ENCODE assay signal across 8 cellular contexts in the genomic region with DNA sequence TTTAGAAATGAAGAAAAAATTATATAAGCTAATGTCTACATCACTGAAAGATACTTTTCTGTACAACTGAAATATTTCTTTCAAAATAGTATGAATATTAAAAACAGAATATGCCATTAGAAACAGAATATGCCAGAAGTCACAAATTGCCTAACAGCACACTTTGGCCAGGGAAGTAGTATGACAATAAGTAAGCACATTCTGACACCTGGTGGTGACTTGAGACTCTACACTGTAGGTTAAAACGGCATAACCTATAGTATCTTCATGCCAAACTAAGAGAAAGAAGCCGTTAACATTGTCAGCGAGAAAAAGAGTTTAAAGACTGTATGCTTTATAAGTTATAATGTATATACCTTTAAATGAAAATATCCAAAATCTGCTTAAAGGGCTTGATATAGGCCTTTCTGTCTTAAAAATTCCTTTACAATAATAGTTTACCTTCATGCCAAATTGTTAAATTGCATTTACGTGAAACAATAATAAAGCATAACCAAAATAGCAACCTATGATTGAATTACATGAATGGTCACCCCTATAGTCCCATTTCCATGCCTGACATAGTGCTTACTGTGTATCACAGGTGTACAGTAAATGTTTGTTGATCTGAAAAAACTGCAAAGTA. TPM values are rescaled to one million over a fixed set of nuclear protein-coding genes. Genes with fewer than 3 reads are reported as not detected.
DNase-seq lines count a peak whose midpoint lies in the region; ATAC-seq and TF ChIP-seq lines count a peak whose summit lies in the region.

No MANE protein-coding gene starts in this region.

- ATAC-seq in HG02588 (IDR thresholded peaks at IDR 0.05; ENCODE audit: unreplicated experiment), result peak; percentile 98

- peaks cover 0 to 3% (median 0%) of the 10 kb centered on the region in 3 donors for H3K27me3 Mint-ChIP-seq in immature natural killer cell (ENCODE audit: low read depth in 3 of 3)

- no peaks in the 10 kb centered on the region for H3K36me3 Mint-ChIP-seq in immature natural killer cell

- H3K27ac Mint-ChIP-seq in immature natural killer cell, result no peak overlapping the region

- no peaks in the 10 kb centered on the region for H3K4me1 Mint-ChIP-seq in immature natural killer cell

- H3K4me1 ChIP-seq in SJCRH30, result peaks cover 25% of the 10 kb centered on the region

- no peak overlapping the region for H3K4me3 Mint-ChIP-seq in immature natural killer cell

- H3K9me3 Mint-ChIP-seq in immature natural killer cell, result no peaks in the 10 kb centered on the region

- H3K36me3 ChIP-seq in SJCRH30, result peaks cover 3% of the 10 kb centered on the region

- H3K27ac ChIP-seq in 22Rv1 (no peak overlapping the region), SJCRH30 (no peak overlapping the region; the same call in 1 of the 2 replicates)

- H3K27me3 ChIP-seq in SJCRH30, result no peaks in the 10 kb centered on the region

- TF ChIP-seq CTCF in 22Rv1 (IDR thresholded peaks at IDR 0.05) (peak; percentile 82), GM12873 (IDR thresholded peaks at IDR 0.05; ENCODE audit: insufficient read depth, low read depth, low read length, missing control alignments) (peak; percentile 72)

- H3K4me3 ChIP-seq in SJCRH30, result no peak overlapping the region

- H3K9me3 ChIP-seq in SJCRH30 (replicated peaks), result no peaks in the 10 kb centered on the region

- DNase-seq in MV-4-11 (lab: John Stamatoyannopoulos, UW) (peak; percentile 64), SJCRH30 (peak; percentile 71 to 93), brain pericyte (ENCODE audit: low read depth, low spot score) (peak; percentile 51), immature natural killer cell (peak; percentile 49 to 58 (median 56))
- DNase-seq in stimulated activated CD4-positive, alpha-beta T cell treated with anti-CD3 and anti-CD28 coated beads, Interleukin-1b, Interleukin-23, amount 100 ng/mL, for 24 hours (ENCODE audit: low read depth in 4 of 4, low spot score in 1 of 4), result peak in 3 of 4 experiments; percentile 12 to 35 (median 15)

RNA-seq across cellular contexts. Expression of gene FAM13A, which starts 32.8 kb away (rescaled TPM):
- total RNA-seq in SJCRH30 (2014; rRNA removed; shearing (Covaris generic)), result 46.9 and 60.3 TPM in 2 replicates
- 1 to 10 TPM; 1.5 to 3.4 (median 1.7) TPM for polyA plus RNA-seq in immature natural killer cell

Comparison
In these comparisons a context has a peak if more than half of its experiments do, and no peak if none do; other contexts are left out.
1. DNase-seq: peak in every context shown above with its lines; median percentile 82 in SJCRH30; 64 in MV-4-11; 56 in immature natural killer cell; 51 in brain pericyte; 15 in stimulated activated CD4-positive, alpha-beta T cell treated with anti-CD3 and anti-CD28 coated beads, Interleukin-1b, Interleukin-23, amount 100 ng/mL, for 24 hours.